ENCODE assay signal across 26 cellular contexts in the genomic region with DNA sequence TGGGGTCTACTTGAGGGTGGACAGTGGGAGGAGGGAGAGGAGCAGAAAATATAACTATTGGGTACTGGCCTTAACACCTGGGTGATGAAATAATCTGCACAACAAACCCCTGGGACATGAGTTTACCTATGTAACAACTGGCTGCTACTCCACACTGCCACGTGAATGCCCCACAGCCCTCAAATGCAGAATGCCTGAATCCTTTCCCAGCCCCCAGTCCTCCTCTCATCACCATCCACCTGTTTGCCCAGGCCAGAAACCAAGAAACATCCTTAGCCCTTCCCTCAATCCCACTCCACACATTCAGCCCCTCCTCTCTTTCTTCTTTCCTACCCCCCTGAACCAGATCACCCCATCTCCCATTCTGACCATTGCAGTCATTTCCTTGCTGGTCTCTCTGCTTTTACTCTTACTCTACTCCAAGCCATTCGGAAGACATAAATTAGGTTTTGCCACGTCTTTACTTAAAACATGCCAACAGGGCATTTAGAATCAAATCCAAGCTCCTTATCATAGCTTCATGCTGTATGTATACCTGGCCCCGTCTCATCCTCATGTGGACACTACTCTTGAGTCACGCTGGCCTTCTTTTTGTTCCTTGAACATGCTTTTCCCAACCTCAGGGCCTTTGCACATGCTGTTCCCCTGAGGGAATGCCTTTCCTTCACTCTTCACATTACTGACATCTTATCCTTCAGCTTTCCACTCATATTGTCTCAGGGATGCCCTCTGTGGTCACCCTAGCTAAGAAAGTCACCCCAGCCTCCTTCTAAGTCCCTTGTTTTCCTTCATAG.
"Had no signal": no experiment of that assay in that cellular context is flagged by ENCODE, and none has a peak within 500 bp of the region (broad histone marks: within the 10 kb centered on the region; RNA-seq: fewer than 3 reads in every experiment).

No MANE protein-coding gene starts in this region.

- H3K4me1 Mint-ChIP-seq: activated CD4-positive, alpha-beta T cell treated with anti-CD3 and anti-CD28 coated beads, Interleukin-2, amount 10 ng/mL, durations not matched to agents 24 days and 14 days; activated naive CD8-positive, alpha-beta T cell treated with anti-CD3 and anti-CD28 coated beads for 36 hours; activated T-helper 17 cell treated with anti-CD3 and anti-CD28 coated beads, Interleukin-2, amount 50 U/mL, for 72 hours had no signal

- H3K9me3 Mint-ChIP-seq: activated CD4-positive, alpha-beta T cell treated with anti-CD3 and anti-CD28 coated beads, Interleukin-2, amount 10 ng/mL, durations not matched to agents 24 days and 14 days; activated CD8-positive, alpha-beta T cell treated with anti-CD3 and anti-CD28 coated beads for 36 hours; activated naive CD8-positive, alpha-beta T cell treated with anti-CD3 and anti-CD28 coated beads for 36 hours; activated T-cell treated with anti-CD3 and anti-CD28 coated beads, Interleukin-2, amount 50 U/mL, for 72 hours; activated T-helper 17 cell treated with anti-CD3 and anti-CD28 coated beads, Interleukin-2, amount 50 U/mL, for 72 hours; T-helper 2 cell treated with Interferon-gamma antibody and Interleukin-4, amounts not matched to agents 5 μg/mL and 100 μg/mL, for 36 hours had no signal

- DNase-seq: activated CD4-positive, alpha-beta T cell treated with anti-CD3 and anti-CD28 coated beads, Interleukin-2, amount 10 ng/mL, durations not matched to agents 24 days and 14 days; activated CD4-positive, alpha-beta T cell treated with anti-CD3 and anti-CD28 coated beads, Interleukin-2, amount 50 U/mL, for 4 hours; activated CD8-positive, alpha-beta T cell treated with anti-CD3 and anti-CD28 coated beads for 36 hours; activated effector memory CD4-positive, alpha-beta T cell treated with anti-CD3 and anti-CD28 coated beads, Interleukin-2, amount 50 U/mL, for 16 hours; activated naive CD4-positive, alpha-beta T cell; activated naive CD4-positive, alpha-beta T cell treated with anti-CD3 and anti-CD28 coated beads, Interleukin-2, amount 50 U/mL, for 16 hours; activated naive CD8-positive, alpha-beta T cell treated with anti-CD3 and anti-CD28 coated beads for 36 hours; activated T-cell treated with anti-CD3 and anti-CD28 coated beads, Interleukin-2, amount 50 U/mL, for 1 hour; activated T-cell treated with anti-CD3 and anti-CD28 coated beads, Interleukin-2, amount 50 U/mL, for 72 hours; amniotic stem cell; aorta; brain microvascular endothelial cell; central memory CD4-positive, alpha-beta T cell; Karpas-422; NCI-H1105; NCI-H1436 treated with DMSO at 0.1 percent for 48 hours; NCI-H1694 treated with DMSO at 0.1 percent for 48 hours; NCI-H2171 treated with DMSO at 0.1 percent for 48 hours; NCI-H2227 treated with DMSO at 0.1 percent for 48 hours; NCI-H524; NCI-H69; SHP77; SJCRH30 had no signal

- H3K9me3 ChIP-seq: SJCRH30 had no signal

- H3K4me3 Mint-ChIP-seq: activated CD4-positive, alpha-beta T cell treated with anti-CD3 and anti-CD28 coated beads, Interleukin-2, amount 10 ng/mL, durations not matched to agents 24 days and 14 days; activated CD8-positive, alpha-beta T cell treated with anti-CD3 and anti-CD28 coated beads for 36 hours; activated naive CD8-positive, alpha-beta T cell treated with anti-CD3 and anti-CD28 coated beads for 36 hours; activated T-cell treated with anti-CD3 and anti-CD28 coated beads, Interleukin-2, amount 50 U/mL, for 72 hours; activated T-helper 17 cell treated with anti-CD3 and anti-CD28 coated beads, Interleukin-2, amount 50 U/mL, for 72 hours; T-helper 2 cell treated with Interferon-gamma antibody and Interleukin-4, amounts not matched to agents 5 μg/mL and 100 μg/mL, for 36 hours had no signal

- H3K27ac Mint-ChIP-seq: activated CD4-positive, alpha-beta T cell treated with anti-CD3 and anti-CD28 coated beads, Interleukin-2, amount 10 ng/mL, durations not matched to agents 24 days and 14 days; activated CD8-positive, alpha-beta T cell treated with anti-CD3 and anti-CD28 coated beads for 36 hours; activated naive CD8-positive, alpha-beta T cell treated with anti-CD3 and anti-CD28 coated beads for 36 hours; activated T-cell treated with anti-CD3 and anti-CD28 coated beads, Interleukin-2, amount 50 U/mL, for 72 hours; activated T-helper 17 cell treated with anti-CD3 and anti-CD28 coated beads, Interleukin-2, amount 50 U/mL, for 72 hours; T-helper 2 cell treated with Interferon-gamma antibody and Interleukin-4, amounts not matched to agents 5 μg/mL and 100 μg/mL, for 36 hours had no signal

- H3K36me3 ChIP-seq: SJCRH30 had no signal

- H3K36me3 Mint-ChIP-seq: activated naive CD8-positive, alpha-beta T cell treated with anti-CD3 and anti-CD28 coated beads for 36 hours had no signal

- H3K27ac ChIP-seq: brain microvascular endothelial cell, SJCRH30, SK-N-MC had no signal

- H3K4me3 ChIP-seq: SJCRH30, SK-N-MC had no signal

- H3K4me1 ChIP-seq: SJCRH30 had no signal

- H3K27me3 ChIP-seq: brain microvascular endothelial cell, SJCRH30 had no signal
